8 cellular contexts compared by ENCODE assay signal in the genomic region with DNA sequence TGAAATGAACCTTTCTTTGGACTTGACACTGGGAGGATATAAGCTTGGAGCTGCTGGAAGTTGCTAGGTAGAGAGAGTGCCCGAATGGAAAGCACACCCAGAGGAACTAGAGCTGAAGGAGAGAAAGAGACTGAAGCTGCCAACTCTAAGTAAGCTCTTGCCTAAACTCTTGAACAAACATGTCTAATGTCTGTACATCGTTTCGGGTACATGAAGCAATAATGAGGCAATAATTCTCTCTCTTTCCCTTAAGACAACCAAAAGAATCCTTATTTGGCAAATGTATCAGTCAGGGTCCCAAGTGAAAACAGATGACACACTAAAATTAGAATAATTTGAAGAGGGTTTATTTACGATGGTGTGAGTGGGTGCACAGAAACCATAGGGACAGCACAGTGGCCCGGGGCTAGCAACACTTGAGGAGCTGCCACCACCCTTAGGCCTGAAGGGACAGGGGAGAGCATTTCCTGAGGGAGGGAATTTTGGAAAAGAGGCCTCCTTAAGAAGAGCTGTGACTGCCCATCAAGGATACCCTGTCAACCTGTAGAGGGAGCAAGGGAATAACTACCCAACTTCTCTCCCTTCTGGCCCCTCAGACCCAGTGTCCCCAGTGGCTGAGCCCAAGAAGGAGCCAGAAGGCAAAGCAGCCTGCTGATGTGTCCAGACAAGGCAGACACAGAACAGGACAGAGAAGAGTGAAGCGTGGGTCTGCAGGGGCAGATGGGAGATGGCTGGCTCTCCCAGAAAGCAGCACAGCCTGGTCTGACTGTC. TPM values are rescaled to one million over a fixed set of nuclear protein-coding genes. Genes with fewer than 3 reads are reported as not detected.
DNase-seq lines count a peak whose midpoint lies in the region; TF ChIP-seq lines count a peak whose summit lies in the region.

No MANE protein-coding gene starts in this region.

- peak; percentile 54 to 67 for DNase-seq in SJSA1 (ENCODE audit: low read depth in 1 of 2, low spot score in 2 of 2)
- peak; percentile 52 to 72 for DNase-seq in foreskin fibroblast
- DNase-seq in nucleus accumbens (lab: John Stamatoyannopoulos, UW): no peak
- DNase-seq in NCI-H1436 (lab: John Stamatoyannopoulos, UW): no peak
- DNase-seq in NCI-H187 treated with DMSO at 0.1 percent for 48 hours (lab: John Stamatoyannopoulos, UW): no peak

- H3K27me3 ChIP-seq in SJSA1 (replicated peaks) (no peaks in the 10 kb centered on the region), subcutaneous abdominal adipose tissue (ENCODE audit: control insufficient read depth in 5 of 5, insufficient read depth in 4 of 5, low read length in 5 of 5) (no peaks in the 10 kb centered on the region)

- H3K36me3 ChIP-seq in SJSA1 (no peaks in the 10 kb centered on the region), subcutaneous abdominal adipose tissue (ENCODE audit: control insufficient read depth in 5 of 5, insufficient read depth in 5 of 5, low read length in 5 of 5) (no peaks in the 10 kb centered on the region)

- H3K4me1 ChIP-seq in SJSA1 (replicated peaks) (peaks cover 18% of the 10 kb centered on the region), subcutaneous abdominal adipose tissue (ENCODE audit: control insufficient read depth in 5 of 5, insufficient read depth in 5 of 5, low read length in 5 of 5) (peaks cover 5 to 37% (median 19%) of the 10 kb centered on the region in 5 donors)

- H3K9ac ChIP-seq in subcutaneous abdominal adipose tissue (ENCODE audit: low read length in 5 of 5): no peak overlapping the region

- H3K4me3 ChIP-seq in SJSA1 (no peak overlapping the region), foreskin fibroblast (ENCODE audit: low read depth in 1 of 2, low read length in 2 of 2) (no peak overlapping the region), subcutaneous abdominal adipose tissue (ENCODE audit: low read depth in 1 of 5, low read length in 5 of 5) (no peak overlapping the region)

- H3K9me3 ChIP-seq in SJSA1 (replicated peaks) (no peaks in the 10 kb centered on the region), subcutaneous abdominal adipose tissue (ENCODE audit: control insufficient read depth in 5 of 5, low read length in 5 of 5) (no peaks in the 10 kb centered on the region)

- H3K27ac ChIP-seq in 22Rv1: no peak overlapping the region
- H3K27ac ChIP-seq in SJSA1: no peak overlapping the region
- H3K27ac ChIP-seq in subcutaneous abdominal adipose tissue (ENCODE audit: low read depth, low read length): peak overlapping the region; percentile 66

- TF ChIP-seq CTCF in 22Rv1 (IDR thresholded peaks at IDR 0.05): peak; percentile 19
- TF ChIP-seq CTCF in GM12873 (IDR thresholded peaks at IDR 0.05; ENCODE audit: insufficient read depth, low read depth, low read length, missing control alignments): peak; percentile 53
- TF ChIP-seq CTCF in foreskin fibroblast (IDR thresholded peaks at IDR 0.05; ENCODE audit: low read depth, low read length): peak; percentile 50

RNA-seq across cellular contexts. Expression of a gene that starts 36.1 kb away (rescaled TPM):
- 61.1 and 74.6 TPM in 2 replicates for total RNA-seq in SJSA1 (2014; rRNA removed; shearing (Covaris generic))

RNA-seq across cellular contexts. Expression of a gene that starts 39.4 kb away (rescaled TPM):
- total RNA-seq in SJSA1 (2014; rRNA removed; shearing (Covaris generic)): 287 and 325 TPM in 2 replicates

Comparison
In these comparisons a context has a peak if more than half of its experiments do, and no peak if none do; other contexts are left out.
1. DNase-seq: peak in SJSA1 (2 of 2) and foreskin fibroblast (2 of 2); none in nucleus accumbens (0 of 56), NCI-H1436 (single experiment) and NCI-H187 treated with DMSO at 0.1 percent for 48 hours (single experiment).
2. Peak in every context shown above with its lines, with median percentiles within 50 percentile points of each other: CTCF ChIP-seq.